In the genomic region with DNA sequence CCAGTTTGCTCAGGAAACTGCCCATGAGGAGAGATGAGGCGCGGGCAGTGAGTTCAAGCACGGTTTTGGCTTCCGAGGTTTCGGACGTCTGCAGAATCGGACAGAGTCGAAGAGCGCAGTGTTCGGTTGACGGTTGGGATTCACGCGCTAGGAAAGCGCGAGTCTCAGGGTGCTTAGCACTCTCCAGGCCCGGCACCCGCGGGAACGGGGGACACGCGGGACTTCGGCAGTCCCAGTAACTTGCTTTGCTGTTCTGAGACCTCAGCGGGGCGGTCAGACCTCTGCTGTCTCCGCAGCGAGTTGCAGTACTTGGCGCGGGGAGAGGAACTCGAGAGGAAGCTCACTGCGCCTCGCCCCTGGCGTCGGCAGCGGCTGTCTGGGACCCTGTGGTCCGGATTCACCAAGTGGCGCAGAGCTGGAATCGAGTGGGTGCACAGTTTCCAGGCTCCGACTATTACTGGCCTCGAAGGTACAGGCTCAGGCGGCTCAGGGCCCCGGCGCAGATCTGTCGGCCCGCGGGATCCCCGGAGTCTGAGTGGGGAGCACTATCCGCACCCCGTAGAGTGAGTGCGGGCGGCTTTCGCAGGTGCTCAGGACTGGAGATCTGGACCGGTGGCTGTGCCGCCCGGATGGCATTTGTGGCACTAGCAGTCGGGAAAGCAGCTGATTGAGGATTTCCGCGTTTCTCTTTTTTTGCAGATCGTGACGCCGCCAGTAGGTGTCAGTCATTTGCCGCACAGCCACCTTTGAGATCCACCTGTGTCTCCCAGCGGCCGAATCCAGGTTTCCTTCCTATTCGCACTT, we compare ENCODE assay signal across 9 cellular contexts. TPM values are rescaled to one million over a fixed set of nuclear protein-coding genes. Genes with fewer than 3 reads are reported as not detected.
DNase-seq lines count a peak whose midpoint lies in the region; ATAC-seq and TF ChIP-seq lines count a peak whose summit lies in the region.
"Had no signal": no experiment of that assay in that cellular context is flagged by ENCODE, and none has a peak within 500 bp of the region (broad histone marks: within the 10 kb centered on the region; RNA-seq: fewer than 3 reads in every experiment).

Gene POM121L2 (minus strand): TSS at position 128 of the 804 bp plus-strand sequence. CDS start 103 bp downstream, at position 25.

- peak; percentile 34 for TF ChIP-seq CTCF in HL-60 (IDR thresholded peaks at IDR 0.05; ENCODE audit: insufficient read depth, low read length)
- TF ChIP-seq CTCF in OCI-LY1 (IDR thresholded peaks at IDR 0.05; ENCODE audit: low read length): peak; percentile 79
- TF ChIP-seq CTCF in fibroblast of pulmonary artery (IDR thresholded peaks at IDR 0.05; ENCODE audit: low read length, missing control alignments): peak; percentile 62
- peak; percentile 60 for TF ChIP-seq CTCF in osteoblast (IDR thresholded peaks at IDR 0.05; ENCODE audit: extremely low read depth, low read depth, low read length)
- peak in 5 of 6 experiments; percentile 31 to 63 (median 60) for TF ChIP-seq CTCF in upper lobe of left lung (IDR thresholded peaks at IDR 0.05)

- peaks cover 0 to 2% of the 10 kb centered on the region in 2 donors for H3K9me3 Mint-ChIP-seq in activated T-cell treated with anti-CD3 and anti-CD28 coated beads, Interleukin-2, amount 50 U/mL, for 72 hours

- no peaks in the 10 kb centered on the region for H3K36me3 ChIP-seq in OCI-LY1 (ENCODE audit: insufficient read depth, low read length)
- H3K36me3 ChIP-seq in osteoblast (ENCODE audit: insufficient read depth, low read length): no peaks in the 10 kb centered on the region
- H3K36me3 ChIP-seq in upper lobe of left lung: no peaks in the 10 kb centered on the region

- no peaks in the 10 kb centered on the region for H3K9me2 ChIP-seq in OCI-LY1 (ENCODE audit: low read depth, low read length)

- intact Hi-C loops in posterior vena cava (cut with DNase I): no loop called here

- peak; percentile 75 to 79 for ATAC-seq in activated T-cell treated with anti-CD3 and anti-CD28 coated beads, Interleukin-2, amount 50 U/mL, for 72 hours (replicated peaks in 1 of 2)
- ATAC-seq in upper lobe of left lung (ENCODE audit: low FRiP score in 2 of 2): peak; percentile 72

- TF ChIP-seq EP300 in upper lobe of left lung (IDR thresholded peaks at IDR 0.05): no peak

- no peak within 1 kb of the TSS for H3K9ac ChIP-seq in OCI-LY1 (ENCODE audit: low read length)

- peak; percentile 53 for DNase-seq in GM03348 (ENCODE audit: low spot score)
- peak; percentile 12 to 75 for DNase-seq in HL-60 (ENCODE audit: low read depth in 1 of 2, low spot score in 1 of 2)
- peak; percentile 56 to 64 for DNase-seq in activated T-cell treated with anti-CD3 and anti-CD28 coated beads, Interleukin-2, amount 50 U/mL, for 72 hours
- peak; percentile 56 for DNase-seq in fibroblast of pulmonary artery (ENCODE audit: low read depth)
- DNase-seq in osteoblast (ENCODE audit: insufficient read length, low spot score, missing footprints): peak; percentile 84
- peak; percentile 77 to 83 for DNase-seq in upper lobe of left lung
- DNase-seq in posterior vena cava (ENCODE audit: low spot score): no peak

- peaks cover 71% of the 10 kb centered on the region for H3K27me3 Mint-ChIP-seq in activated T-cell treated with anti-CD3 and anti-CD28 coated beads, Interleukin-2, amount 50 U/mL, for 72 hours (ENCODE audit: low read depth)

- H3K79me2 ChIP-seq in OCI-LY1 (ENCODE audit: insufficient read depth, low read length): no peaks in the 10 kb centered on the region
- no peaks in the 10 kb centered on the region for H3K79me2 ChIP-seq in osteoblast (ENCODE audit: insufficient read depth, low read length)

- H4K20me1 ChIP-seq in OCI-LY1 (ENCODE audit: insufficient read depth, low read length) (no peaks in the 10 kb centered on the region), osteoblast (ENCODE audit: insufficient read depth, low read length) (no peaks in the 10 kb centered on the region)

- H3K36me3 Mint-ChIP-seq in activated T-cell treated with anti-CD3 and anti-CD28 coated beads, Interleukin-2, amount 50 U/mL, for 72 hours (ENCODE audit: insufficient read depth in 2 of 2): peaks cover 0 to 3% of the 10 kb centered on the region in 2 donors

- H3K4me3 Mint-ChIP-seq in activated T-cell treated with anti-CD3 and anti-CD28 coated beads, Interleukin-2, amount 50 U/mL, for 72 hours: peak within 1 kb of the TSS; percentile 83 to 84

- H3K27me3 ChIP-seq in HL-60 (ENCODE audit: insufficient read depth, poor library complexity, severe bottlenecking) (no peaks in the 10 kb centered on the region), OCI-LY1 (ENCODE audit: insufficient read depth, low read length) (no peaks in the 10 kb centered on the region), osteoblast (ENCODE audit: insufficient read depth, low read length) (peaks cover 26% of the 10 kb centered on the region), upper lobe of left lung (peaks cover 0 to 4% (median 1%) of the 10 kb centered on the region in 4 donors)

- H3K27ac ChIP-seq in HL-60 (replicated peaks) (peak within 1 kb of the TSS; percentile 35; the same call in 1 of the 2 replicates), OCI-LY1 (ENCODE audit: low read depth, low read length, poor library complexity, severe bottlenecking) (no peak within 1 kb of the TSS), osteoblast (ENCODE audit: low read depth, low read length) (no peak within 1 kb of the TSS), upper lobe of left lung (no peak within 1 kb of the TSS)
- H3K27ac ChIP-seq: epithelial cell of prostate had no signal

- H3K4me2 ChIP-seq in OCI-LY1 (ENCODE audit: low read length) (peak within 1 kb of the TSS; percentile 50), osteoblast (ENCODE audit: insufficient read depth, low read length) (peak within 1 kb of the TSS; percentile 93)

- H3K9me3 ChIP-seq in OCI-LY1 (ENCODE audit: low read length): no peaks in the 10 kb centered on the region
- no peaks in the 10 kb centered on the region for H3K9me3 ChIP-seq in osteoblast (ENCODE audit: low read depth, low read length)
- no peaks in the 10 kb centered on the region for H3K9me3 ChIP-seq in upper lobe of left lung

- H3K4me3 ChIP-seq in HL-60 (replicated peaks; ENCODE audit: insufficient read depth, low read length) (peak within 1 kb of the TSS; percentile 41), OCI-LY1 (ENCODE audit: low read depth, low read length, poor library complexity, severe bottlenecking) (peak within 1 kb of the TSS; percentile 35), fibroblast of pulmonary artery (replicated peaks; ENCODE audit: low read depth, low read length) (peak within 1 kb of the TSS; percentile 59), osteoblast (ENCODE audit: insufficient read depth, low read length) (peak within 1 kb of the TSS; percentile 75), upper lobe of left lung (peak within 1 kb of the TSS in 3 of 4 donors; percentile 38 to 53 (median 52))

- 0 to 2% methylated on average over 15 to 45 of the region's 64 CpGs for WGBS in upper lobe of left lung, 2 donors

- H3K4me1 ChIP-seq in OCI-LY1 (ENCODE audit: insufficient read depth, low read length, severe bottlenecking) (no peaks in the 10 kb centered on the region), osteoblast (ENCODE audit: insufficient read depth, low read length) (peaks cover 4% of the 10 kb centered on the region), upper lobe of left lung (peaks cover 6 to 15% (median 9%) of the 10 kb centered on the region in 4 donors)

- peaks cover 4% of the 10 kb centered on the region for H3K4me1 Mint-ChIP-seq in activated T-cell treated with anti-CD3 and anti-CD28 coated beads, Interleukin-2, amount 50 U/mL, for 72 hours (ENCODE audit: low read depth)

- no peak for TF ChIP-seq POLR2A in upper lobe of left lung (IDR thresholded peaks at IDR 0.05)

- H2AFZ ChIP-seq in OCI-LY1 (ENCODE audit: low read length): no peak within 1 kb of the TSS
- peak within 1 kb of the TSS; percentile 88 for H2AFZ ChIP-seq in osteoblast (ENCODE audit: low read length)

- H3K27ac Mint-ChIP-seq in activated T-cell treated with anti-CD3 and anti-CD28 coated beads, Interleukin-2, amount 50 U/mL, for 72 hours: no peak within 1 kb of the TSS

- no peaks in the 10 kb centered on the region for H3F3A ChIP-seq in OCI-LY1 (ENCODE audit: insufficient read depth, low read length)

RNA-seq across cellular contexts. Expression of gene POM121L2, which starts in this region (rescaled TPM):
- total RNA-seq in activated T-cell treated with anti-CD3 and anti-CD28 coated beads, Interleukin-2, amount 50 U/mL, for 72 hours: not detected
- total RNA-seq in osteoblast: under 0.01 TPM in 1 of 2 replicates, not detected in the other
- not detected for total RNA-seq in upper lobe of left lung
- total RNA-seq in posterior vena cava: not detected

Comparison
In these comparisons a context has a peak if more than half of its experiments do, and no peak if none do; other contexts are left out.
1. Peak in DNase-seq and ATAC-seq in activated T-cell treated with anti-CD3 and anti-CD28 coated beads, Interleukin-2, amount 50 U/mL, for 72 hours; RNA of the gene not detected or under 1 TPM.
2. Peak in DNase-seq, H3K4me3 ChIP-seq and H3K4me2 ChIP-seq in osteoblast; RNA of the gene not detected or under 1 TPM.
3. Peak in DNase-seq, ATAC-seq and H3K4me3 ChIP-seq in upper lobe of left lung; RNA of the gene not detected or under 1 TPM.